In the genomic region with DNA sequence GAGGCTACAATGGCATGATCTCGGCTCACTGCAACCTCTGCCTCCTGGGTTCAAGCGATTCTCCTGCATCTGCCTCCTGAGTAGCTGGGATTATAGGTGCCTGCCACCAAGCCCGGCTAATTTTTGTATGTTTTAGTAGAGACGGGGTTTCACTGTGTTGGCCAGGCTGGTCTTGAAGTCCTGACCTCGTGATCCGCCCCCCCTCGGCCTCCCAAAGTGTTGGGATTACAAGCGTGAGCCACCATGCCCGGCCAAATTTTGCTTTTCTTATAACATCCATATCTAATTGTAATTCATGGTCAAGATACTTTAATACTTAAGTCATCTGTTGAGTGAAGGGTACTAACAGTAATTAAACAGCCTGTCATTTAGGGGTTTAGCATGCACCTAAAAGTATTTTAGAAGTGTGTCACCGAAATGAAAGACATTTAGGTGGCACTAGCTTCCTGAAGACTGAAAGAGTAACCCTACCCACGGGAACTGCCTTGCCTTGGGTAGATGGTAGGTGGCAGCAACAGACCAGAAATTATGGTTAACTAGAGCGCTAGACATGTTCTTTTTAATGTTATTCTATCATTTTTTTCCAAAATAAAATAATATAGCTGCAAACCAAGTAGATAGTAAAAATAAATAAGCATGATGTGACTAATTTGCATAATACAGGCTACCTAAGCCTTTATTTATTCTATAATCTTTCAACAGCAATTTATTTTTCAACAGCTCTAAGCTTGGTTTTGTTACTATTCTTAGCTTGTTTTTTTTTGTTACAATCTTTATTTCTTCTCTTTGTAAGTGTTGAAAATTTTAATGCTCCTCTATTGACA, we compare ENCODE assay signal across 8 cellular contexts. TPM values are rescaled to one million over a fixed set of nuclear protein-coding genes. Genes with fewer than 3 reads are reported as not detected.
DNase-seq lines count a peak whose midpoint lies in the region; ATAC-seq and TF ChIP-seq lines count a peak whose summit lies in the region.

No MANE protein-coding gene starts in this region.

- CTCF ChIA-PET in activated CD4-positive, alpha-beta T cell treated with anti-CD3 and anti-CD28 coated beads, Interleukin-2, amount 10 ng/mL, durations not matched to agents 7 days and 5 days (lab: Charles Lee), result interaction anchor here (0.7 to 1.8 kb wide), 13 partner anchors 9 to 740 kb away, joined by 3 to 11 read pairs (median 4); partner anchors contain the start of gene ACYP2

- H3K27me3 Mint-ChIP-seq in activated CD4-positive, alpha-beta T cell treated with anti-CD3 and anti-CD28 coated beads, Interleukin-2, amount 10 ng/mL, durations not matched to agents 7 days and 5 days, result peaks cover 5% of the 10 kb centered on the region

- DNase-seq in A172 (ENCODE audit: low spot score) (peak; percentile 71), GDM1 (lab: John Stamatoyannopoulos, UW) (peak; percentile 48), NCI-H2227 treated with DMSO at 0.1 percent for 48 hours (lab: John Stamatoyannopoulos, UW) (peak; percentile 61), epithelial cell of esophagus (ENCODE audit: low read depth) (peak; percentile 66), myocyte (ENCODE audit: low read depth) (peak; percentile 65)
- DNase-seq in activated CD4-positive, alpha-beta T cell treated with anti-CD3 and anti-CD28 coated beads, Interleukin-2, amount 10 ng/mL, durations not matched to agents 7 days and 5 days, result peak; percentile 65

- POLR2A ChIA-PET in activated CD4-positive, alpha-beta T cell treated with anti-CD3 and anti-CD28 coated beads, Interleukin-2, amount 10 ng/mL, durations not matched to agents 7 days and 5 days (lab: Charles Lee), result no interaction called here

- ATAC-seq in HG02623 (IDR thresholded peaks at IDR 0.05; ENCODE audit: unreplicated experiment) (peak; percentile 54), HG02571 (IDR thresholded peaks at IDR 0.05; ENCODE audit: unreplicated experiment) (no peak)

- H3K36me3 Mint-ChIP-seq in activated CD4-positive, alpha-beta T cell treated with anti-CD3 and anti-CD28 coated beads, Interleukin-2, amount 10 ng/mL, durations not matched to agents 7 days and 5 days (ENCODE audit: low read depth), result no peaks in the 10 kb centered on the region

- no peak overlapping the region for H3K4me3 Mint-ChIP-seq in activated CD4-positive, alpha-beta T cell treated with anti-CD3 and anti-CD28 coated beads, Interleukin-2, amount 10 ng/mL, durations not matched to agents 7 days and 5 days

- no peak overlapping the region for H3K4me3 ChIP-seq in epithelial cell of esophagus (ENCODE audit: low read length)

- no peaks in the 10 kb centered on the region for H3K9me3 Mint-ChIP-seq in activated CD4-positive, alpha-beta T cell treated with anti-CD3 and anti-CD28 coated beads, Interleukin-2, amount 10 ng/mL, durations not matched to agents 7 days and 5 days

- H3K27ac Mint-ChIP-seq in activated CD4-positive, alpha-beta T cell treated with anti-CD3 and anti-CD28 coated beads, Interleukin-2, amount 10 ng/mL, durations not matched to agents 7 days and 5 days, result peak overlapping the region; percentile 2

- peak; percentile 86 for TF ChIP-seq CTCF in epithelial cell of esophagus (IDR thresholded peaks at IDR 0.05; ENCODE audit: insufficient read depth, low read depth, low read length, missing control alignments)

- peaks cover 10% of the 10 kb centered on the region for H3K4me1 Mint-ChIP-seq in activated CD4-positive, alpha-beta T cell treated with anti-CD3 and anti-CD28 coated beads, Interleukin-2, amount 10 ng/mL, durations not matched to agents 7 days and 5 days

RNA-seq across cellular contexts. Expression of gene ACYP2, which starts 8.6 kb away (rescaled TPM):
- total RNA-seq in A172 (2014; rRNA removed; shearing (Covaris generic)), result 6.4 and 8.9 TPM in 2 replicates
- total RNA-seq in activated CD4-positive, alpha-beta T cell treated with anti-CD3 and anti-CD28 coated beads, Interleukin-2, amount 10 ng/mL, durations not matched to agents 7 days and 5 days, result 10 to 100 TPM; 12.9 to 13.1 TPM
- total RNA-seq in myocyte, result 46.7 and 58.4 TPM in 2 replicates
- polyA plus RNA-seq in myocyte (2012), result 42.0 TPM
